In genomic region chr19:344625-345319, GRCh38 we compare ENCODE assay signal across 1 cellular context.
TF ChIP-seq lines count a peak whose summit lies in the region.

TSS of gene MIER2 (minus strand) at chr19:344796. CDS start at chr19:344782, 14 bp downstream.

TF ChIP-seq in K562, 482 proteins besides CTCF, POLR2A, EP300 and RAD21 (continued from another document and continues in another):
- TF ChIP-seq SAP30 (IDR thresholded peaks at IDR 0.05; ENCODE audit: borderline replicate concordance, insufficient read depth, low read depth, low read length, poor library complexity, severe bottlenecking) = no peak
- no peak for TF ChIP-seq HMG20B (CRISPR knock-in tag; IDR thresholded peaks at IDR 0.05)
- TF ChIP-seq THRAP3 (IDR thresholded peaks at IDR 0.05; ENCODE audit: borderline replicate concordance) = peak; percentile 75; the same call in 1 of the 2 replicates
- no peak for TF ChIP-seq SRSF1 (IDR thresholded peaks at IDR 0.05; ENCODE audit: low read depth, low read length)
- TF ChIP-seq ZNF695 (CRISPR knock-in tag; IDR thresholded peaks at IDR 0.05) = no peak
- TF ChIP-seq PTTG1 (tag; IDR thresholded peaks at IDR 0.05; ENCODE audit: low read depth) = no peak
- 0 out of 2 replicates have a peak, but pooled peaks have one; percentile 29 for TF ChIP-seq KLF1 (tag; IDR thresholded peaks at IDR 0.05)
- 0 out of 4 replicates have a peak, but pooled peaks of 1 of the 2 experiments have one; percentile 14 for TF ChIP-seq HDAC1 (IDR thresholded peaks at IDR 0.05)
- TF ChIP-seq ZNF197 (CRISPR knock-in tag; IDR thresholded peaks at IDR 0.05; ENCODE audit: low read depth) = no peak
- peak; percentile 35 for TF ChIP-seq CREM (IDR thresholded peaks at IDR 0.05; ENCODE audit: low read depth)
- TF ChIP-seq HCFC1 (IDR thresholded peaks at IDR 0.05; ENCODE audit: low read depth, low read length) = 0 out of 2 replicates have a peak, but pooled peaks have one; percentile 34
- no peak for TF ChIP-seq MECOM (CRISPR knock-in tag; IDR thresholded peaks at IDR 0.05)
- no peak for TF ChIP-seq ZKSCAN8 (CRISPR knock-in tag; IDR thresholded peaks at IDR 0.05)
- TF ChIP-seq NONO (IDR thresholded peaks at IDR 0.05; ENCODE audit: low read depth in 2 of 2, low read length in 1 of 2) = 0 out of 4 replicates have a peak, but pooled peaks of 1 of the 2 experiments have one; percentile 29
- no peak for TF ChIP-seq ZNF668 (CRISPR knock-in tag; IDR thresholded peaks at IDR 0.05)
- no peak for TF ChIP-seq CHD1 (IDR thresholded peaks at IDR 0.05; ENCODE audit: low read length)
- no peak for TF ChIP-seq ZNF518B (CRISPR knock-in tag; IDR thresholded peaks at IDR 0.05)
- TF ChIP-seq FOXK1 (CRISPR knock-in tag; IDR thresholded peaks at IDR 0.05; ENCODE audit: borderline replicate concordance) = no peak
- TF ChIP-seq ZNF764 (CRISPR knock-in tag; IDR thresholded peaks at IDR 0.05; ENCODE audit: low read depth) = no peak
- TF ChIP-seq ARID1B (IDR thresholded peaks at IDR 0.05) = no peak
- peak; percentile 58 for TF ChIP-seq USF1 (CRISPR knock-in tag; IDR thresholded peaks at IDR 0.05)
- no peak for TF ChIP-seq ELF1 (tag; IDR thresholded peaks at IDR 0.05)
- TF ChIP-seq TCF15 (CRISPR knock-in tag; IDR thresholded peaks at IDR 0.05) = no peak
- TF ChIP-seq SRSF3 (IDR thresholded peaks at IDR 0.05; ENCODE audit: insufficient read depth, low read length) = no peak
- peak; percentile 17; the same call in 1 of the 2 replicates for TF ChIP-seq THAP12 (CRISPR knock-in tag; IDR thresholded peaks at IDR 0.05)
- no peak for TF ChIP-seq NR2C1 (IDR thresholded peaks at IDR 0.05)
- no peak for TF ChIP-seq NR2C1 (tag; IDR thresholded peaks at IDR 0.05)
- TF ChIP-seq BHLHE40 (IDR thresholded peaks at IDR 0.05; ENCODE audit: low read length) = no peak
- no peak for TF ChIP-seq SMARCA4 (IDR thresholded peaks at IDR 0.05)
- TF ChIP-seq CC2D1A (IDR thresholded peaks at IDR 0.05) = no peak
- TF ChIP-seq FOSL1 (tag; conservative IDR thresholded peaks at IDR 0.05) = no peak
- no peak for TF ChIP-seq SAFB (IDR thresholded peaks at IDR 0.05; ENCODE audit: borderline replicate concordance, low read depth, low read length)
- TF ChIP-seq ADNP (tag; IDR thresholded peaks at IDR 0.05) = no peak
- TF ChIP-seq MCM7 (IDR thresholded peaks at IDR 0.05) = no peak
- TF ChIP-seq IFI16 (CRISPR knock-in tag; IDR thresholded peaks at IDR 0.05) = no peak
- TF ChIP-seq HNRNPL (IDR thresholded peaks at IDR 0.05; ENCODE audit: low read depth, low read length) = no peak
- TF ChIP-seq LARP7 (IDR thresholded peaks at IDR 0.05) = no peak
- no peak for TF ChIP-seq EGR1 (conservative IDR thresholded peaks at IDR 0.05)
- TF ChIP-seq RB1 (IDR thresholded peaks at IDR 0.05; ENCODE audit: low read depth) = peak; percentile 81
- TF ChIP-seq CREBBP (IDR thresholded peaks at IDR 0.05; ENCODE audit: low read depth, low read length) = no peak
- TF ChIP-seq HDAC6 (IDR thresholded peaks at IDR 0.05; ENCODE audit: low read depth, low read length) = no peak
- TF ChIP-seq RBM22 (IDR thresholded peaks at IDR 0.05; ENCODE audit: low read depth, low read length, poor library complexity, severe bottlenecking) = no peak
- TF ChIP-seq ZNF589 (CRISPR knock-in tag; IDR thresholded peaks at IDR 0.05; ENCODE audit: low read depth) = no peak
- TF ChIP-seq ZNF76 (CRISPR knock-in tag; IDR thresholded peaks at IDR 0.05; ENCODE audit: borderline replicate concordance) = no peak
- TF ChIP-seq KLF13 (tag; IDR thresholded peaks at IDR 0.05; ENCODE audit: borderline replicate concordance, low read depth) = peak; percentile 71; the same call in 1 of the 2 replicates
- TF ChIP-seq ERF (CRISPR knock-in tag; IDR thresholded peaks at IDR 0.05) = 0 out of 2 replicates have a peak, but pooled peaks have one; percentile 66
- TF ChIP-seq ATF2 (CRISPR knock-in tag; IDR thresholded peaks at IDR 0.05) = no peak
- peak; percentile 53; the same call in 1 of the 2 replicates for TF ChIP-seq E2F1 (CRISPR knock-in tag; IDR thresholded peaks at IDR 0.05)
- peak; percentile 75 for TF ChIP-seq ZNF592 (IDR thresholded peaks at IDR 0.05)
- no peak for TF ChIP-seq NCOR1 (IDR thresholded peaks at IDR 0.05)
- TF ChIP-seq BCL6 (CRISPR knock-in tag; IDR thresholded peaks at IDR 0.05) = no peak
- TF ChIP-seq BMI1 (IDR thresholded peaks at IDR 0.05; ENCODE audit: low read length) = no peak
- no peak for TF ChIP-seq HES1 (IDR thresholded peaks at IDR 0.05; ENCODE audit: low read depth)
- peak; percentile 88 for TF ChIP-seq CXXC5 (CRISPR knock-in tag; IDR thresholded peaks at IDR 0.05)
- no peak for TF ChIP-seq FOXK2 (conservative IDR thresholded peaks at IDR 0.05 in 1 of 2, IDR thresholded peaks at IDR 0.05 in 1 of 2; ENCODE audit: low read depth in 2 of 2)
- TF ChIP-seq FOXM1 (IDR thresholded peaks at IDR 0.05; ENCODE audit: low read depth) = no peak
- peak; percentile 75; the same call in 1 of the 2 replicates for TF ChIP-seq FOXM1 (CRISPR knock-in tag; IDR thresholded peaks at IDR 0.05; ENCODE audit: low read depth)
